In the genomic region with DNA sequence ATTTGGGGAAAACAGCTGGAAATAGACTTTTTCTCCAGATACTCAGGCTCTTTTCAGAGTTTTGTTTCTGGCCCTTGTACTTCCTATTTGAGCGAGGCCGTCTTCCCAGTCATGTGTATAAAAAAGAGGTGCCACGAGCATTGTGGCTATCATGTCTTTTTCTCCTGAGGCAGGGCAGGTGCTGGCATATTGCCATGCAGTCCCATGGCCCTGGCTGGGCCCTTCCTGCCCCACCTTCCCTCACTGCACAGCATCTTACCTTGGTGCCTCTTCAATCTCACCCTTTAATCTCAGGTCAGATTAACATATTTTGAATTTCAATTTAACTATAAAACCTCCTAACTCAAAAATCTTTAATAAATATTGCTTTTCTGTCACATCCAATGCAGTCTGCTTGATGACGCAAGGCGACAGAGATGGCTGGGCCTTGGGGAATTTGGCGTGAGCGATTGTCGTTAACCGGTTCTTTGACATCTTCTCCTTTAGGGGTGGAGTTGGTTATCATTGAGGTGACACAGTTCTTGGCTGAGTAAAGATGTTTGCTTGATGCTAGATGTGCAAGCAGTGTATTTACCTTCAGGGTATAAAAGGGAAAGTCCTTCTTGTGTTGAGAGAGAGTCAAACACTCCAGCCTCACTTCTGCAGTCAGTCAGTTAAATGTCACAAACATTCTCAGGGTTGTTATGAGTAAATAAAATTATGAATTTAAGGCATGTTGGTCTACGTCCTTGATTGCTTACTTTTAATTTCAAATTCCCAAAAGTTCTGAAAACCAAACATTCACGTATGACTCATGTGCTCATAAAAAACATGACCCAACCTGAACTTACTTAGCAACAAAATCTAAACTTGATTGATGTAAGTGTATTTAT, we compare ENCODE assay signal across 14 cellular contexts.
DNase-seq lines count a peak whose midpoint lies in the region; ATAC-seq and TF ChIP-seq lines count a peak whose summit lies in the region.
"Had no signal": no experiment of that assay in that cellular context is flagged by ENCODE, and none has a peak within 500 bp of the region (broad histone marks: within the 10 kb centered on the region; RNA-seq: fewer than 3 reads in every experiment).

No MANE protein-coding gene starts in this region.

- H3K9me2 ChIP-seq in PC-9 (ENCODE audit: insufficient read depth), result no peaks in the 10 kb centered on the region; the same call in 1 of the 2 replicates

- in situ Hi-C loops in gastrocnemius medialis (cut with MboI; ENCODE audit: low sequenced_read_pairs in 4 of 4), result no loop called here

- no peak overlapping the region for H3K9ac ChIP-seq in mesendoderm (ENCODE audit: low read length)

- no peak for TF ChIP-seq POLR2A in gastrocnemius medialis (IDR thresholded peaks at IDR 0.05)

- no peak overlapping the region for H2BK5ac ChIP-seq in mesendoderm (ENCODE audit: low read length)

- no peak overlapping the region for H4K8ac ChIP-seq in mesendoderm (ENCODE audit: low read depth, low read length)

- no peaks in the 10 kb centered on the region for H3K79me1 ChIP-seq in mesendoderm (ENCODE audit: low read length)

- H4K20me1 ChIP-seq in PC-9 (ENCODE audit: insufficient read depth), result no peaks in the 10 kb centered on the region

- H3K56ac ChIP-seq in mesendoderm (ENCODE audit: low read length), result no peak overlapping the region

- H2AFZ ChIP-seq in PC-9, result no peak overlapping the region

- no CpG with 5 or more reads among the region's 11 CpGs for WGBS in mesendoderm (ENCODE audit: extremely low coverage, insufficient coverage, low lambda C conversion rate)

- H3K4me3 ChIP-seq in PC-9, result no peak overlapping the region
- H3K4me3 ChIP-seq in mesendoderm (ENCODE audit: low read length), result no peak overlapping the region
- no peak overlapping the region for H3K4me3 ChIP-seq in gastrocnemius medialis

- H3K9me3 ChIP-seq in PC-9 (ENCODE audit: insufficient read depth, low read depth), result no peaks in the 10 kb centered on the region; the same call in 1 of the 2 replicates
- H3K9me3 ChIP-seq in gastrocnemius medialis, result no peaks in the 10 kb centered on the region

- peaks cover 43% of the 10 kb centered on the region for H3K4me1 ChIP-seq in PC-9 (replicated peaks; ENCODE audit: insufficient read depth)
- no peaks in the 10 kb centered on the region for H3K4me1 ChIP-seq in mesendoderm (ENCODE audit: control insufficient read depth, low read depth, low read length)
- H3K4me1 ChIP-seq in gastrocnemius medialis, result no peaks in the 10 kb centered on the region

- DNase-seq in EL (peak; percentile 22), PC-9 (peak; percentile 15 to 82), renal cortical epithelial cell (ENCODE audit: low read depth) (peak; percentile 72), HEK293T (ENCODE audit: extremely low spot score) (no peak), mesendoderm (no peak), NCI-H1436 (lab: John Stamatoyannopoulos, UW) (no peak), gastrocnemius medialis (no peak)
- DNase-seq: activated CD4-positive, alpha-beta T cell treated with anti-CD3 and anti-CD28 coated beads, Interleukin-2, amount 10 ng/mL, durations not matched to agents 7 days and 5 days; CD8-positive, alpha-beta memory T cell; NCI-H1048; NCI-H446 treated with DMSO at 0.1 percent for 48 hours; stimulated activated naive CD8-positive, alpha-beta T cell treated with anti-CD3 and anti-CD28 coated beads, Interleukin-15, amount 100 ng/mL, for 72 hours had no signal

- intact Hi-C loops in PC-9 (cut with micrococcal nuclease; ENCODE audit: unreplicated experiment), result loop anchor here (5.0 to 10.0 kb wide), 5 partner anchors 228 to 1526 kb away; no protein-coding TSS in a partner anchor
- intact Hi-C loops in gastrocnemius medialis (cut with DNase I; ENCODE audit: low total_unique reads), result no loop called here

- H3K27ac ChIP-seq in PC-9 (peak overlapping the region; percentile 36), mesendoderm (ENCODE audit: low read depth, low read length) (no peak overlapping the region), gastrocnemius medialis (no peak overlapping the region)

- CTCF ChIA-PET in PC-9 (lab: Charles Lee), result no interaction called here
- CTCF ChIA-PET in HEK293T (lab: Yijun Ruan, JAX), result no interaction called here

- H3K4me2 ChIP-seq in PC-9, result peak overlapping the region; percentile 30; the same call in 1 of the 2 replicates
- no peak overlapping the region for H3K4me2 ChIP-seq in mesendoderm (ENCODE audit: low read length)

- no peaks in the 10 kb centered on the region for H3K79me2 ChIP-seq in PC-9 (ENCODE audit: low read depth)
- H3K79me2 ChIP-seq in mesendoderm (ENCODE audit: control insufficient read depth, insufficient read depth, low read length), result no peaks in the 10 kb centered on the region

- H3K4ac ChIP-seq in mesendoderm (ENCODE audit: low read depth, low read length), result no peak overlapping the region

- H2BK120ac ChIP-seq in mesendoderm (ENCODE audit: low read depth, low read length), result no peak overlapping the region

- H2BK15ac ChIP-seq in mesendoderm (replicated peaks; ENCODE audit: low read depth), result no peak overlapping the region

- POLR2A ChIA-PET in PC-9 (lab: Charles Lee; ENCODE audit: unreplicated experiment), result no interaction called here
- POLR2A ChIA-PET in HEK293T (lab: Yijun Ruan, JAX), result no interaction called here

- no peaks in the 10 kb centered on the region for H3K27me3 ChIP-seq in PC-9 (ENCODE audit: insufficient read depth, low read depth)
- H3K27me3 ChIP-seq in mesendoderm (ENCODE audit: insufficient read depth, low read length, poor library complexity), result no peaks in the 10 kb centered on the region
- H3K27me3 ChIP-seq in gastrocnemius medialis, result no peaks in the 10 kb centered on the region

- H4K5ac ChIP-seq in mesendoderm (ENCODE audit: low read length), result no peak overlapping the region

- TF ChIP-seq CTCF in PC-9 (conservative IDR thresholded peaks at IDR 0.05) (no peak), gastrocnemius medialis (IDR thresholded peaks at IDR 0.05 in 4 of 5, conservative IDR thresholded peaks at IDR 0.05 in 1 of 5) (no peak)

- H3K23ac ChIP-seq in mesendoderm (ENCODE audit: low read length), result no peak overlapping the region

- no peak overlapping the region for H2AK5ac ChIP-seq in mesendoderm (ENCODE audit: low read length)

- H3K18ac ChIP-seq in mesendoderm (ENCODE audit: low read length), result no peak overlapping the region

- no TSS peak for BruUV-seq in PC-9 (replicated peaks; lab: Mats Ljungman, UMichigan)

- ATAC-seq in esophagus mucosa, result peak; percentile 75
- ATAC-seq in gastrocnemius medialis, result no peak
- ATAC-seq: left lobe of liver; stimulated activated naive CD8-positive, alpha-beta T cell treated with anti-CD3 and anti-CD28 coated beads, Interleukin-15, amount 100 ng/mL, for 72 hours had no signal

- H3K36me3 ChIP-seq in PC-9 (ENCODE audit: low read depth), result no peaks in the 10 kb centered on the region
- H3K36me3 ChIP-seq in mesendoderm (ENCODE audit: control insufficient read depth, insufficient read depth, low read length), result no peaks in the 10 kb centered on the region
- no peaks in the 10 kb centered on the region for H3K36me3 ChIP-seq in gastrocnemius medialis

- peaks cover 29% of the 10 kb centered on the region for H3F3A ChIP-seq in PC-9 (ENCODE audit: insufficient read depth, low read depth)

TF ChIP-seq in HEK293T, 16 proteins besides CTCF, POLR2A, EP300 and RAD21:
- TF ChIP-seq ARNT (IDR thresholded peaks at IDR 0.05), result no peak
- no peak for TF ChIP-seq LEF1 (IDR thresholded peaks at IDR 0.05; ENCODE audit: borderline replicate concordance)
- TF ChIP-seq BHLHE40 (IDR thresholded peaks at IDR 0.05; ENCODE audit: borderline replicate concordance), result no peak
- no peak for TF ChIP-seq L3MBTL2 (conservative IDR thresholded peaks at IDR 0.05)
- TF ChIP-seq ELF4 (IDR thresholded peaks at IDR 0.05), result no peak
- no peak for TF ChIP-seq TARDBP (IDR thresholded peaks at IDR 0.05)
- no peak for TF ChIP-seq FOXA1 (IDR thresholded peaks at IDR 0.05)
- TF ChIP-seq FOXK2 (IDR thresholded peaks at IDR 0.05), result no peak
- TF ChIP-seq HDGF (IDR thresholded peaks at IDR 0.05; ENCODE audit: borderline replicate concordance), result no peak
- no peak for TF ChIP-seq CTBP1 (IDR thresholded peaks at IDR 0.05; ENCODE audit: borderline replicate concordance)

Comparison
In these comparisons a context has a peak if more than half of its experiments do, and no peak if none do; other contexts are left out.
1. DNase-seq: peak in EL (single experiment), PC-9 (2 of 2) and renal cortical epithelial cell (single experiment); none in HEK293T (single experiment), mesendoderm (single experiment), NCI-H1436 (single experiment) and gastrocnemius medialis (0 of 2).